ENCODE assay signal across 12 cellular contexts in genomic region chr10:110822065-110822707, GRCh38. TPM values are rescaled to one million over a fixed set of nuclear protein-coding genes. Genes with fewer than 3 reads are reported as not detected.
DNase-seq lines count a peak whose midpoint lies in the region; ATAC-seq and TF ChIP-seq lines count a peak whose summit lies in the region.
"Had no signal": no experiment of that assay in that cellular context is flagged by ENCODE, and none has a peak within 500 bp of the region (broad histone marks: within the 10 kb centered on the region; RNA-seq: fewer than 3 reads in every experiment).

No MANE protein-coding gene starts in this region.

- intact Hi-C loops in upper lobe of right lung (cut with DNase I) = no loop called here

- H3K27me3 ChIP-seq in esophagus (ENCODE audit: control insufficient read depth in 1 of 2, insufficient read depth in 2 of 2, low read length in 2 of 2) (no peaks in the 10 kb centered on the region), upper lobe of right lung (no peaks in the 10 kb centered on the region)

- H3K4me3 ChIP-seq in esophagus (ENCODE audit: low read depth in 1 of 2, low read length in 2 of 2) (no peak overlapping the region), upper lobe of right lung (no peak overlapping the region)

- peak overlapping the region; percentile 25 for H3K27ac Mint-ChIP-seq in neural crest cell (ENCODE audit: unreplicated experiment)
- H3K27ac Mint-ChIP-seq: activated T-cell treated with anti-CD3 and anti-CD28 coated beads, Interleukin-2, amount 50 U/mL, for 24 hours; stimulated activated effector memory CD8-positive, alpha-beta T cell treated with anti-CD3 and anti-CD28 coated beads, Interleukin-12 subunit alpha, Interleukin-12 subunit beta, amount 100 ng/mL, for 72 hours had no signal

- ATAC-seq in upper lobe of right lung (no peak), GM19035 (IDR thresholded peaks at IDR 0.05; ENCODE audit: unreplicated experiment) (no peak), HG02981 (IDR thresholded peaks at IDR 0.05; ENCODE audit: unreplicated experiment) (no peak)
- ATAC-seq: stimulated activated effector memory CD8-positive, alpha-beta T cell treated with anti-CD3 and anti-CD28 coated beads, Interleukin-12 subunit alpha, Interleukin-12 subunit beta, amount 100 ng/mL, for 72 hours had no signal

- H3K9me3 Mint-ChIP-seq in neural crest cell = no peaks in the 10 kb centered on the region
- H3K9me3 Mint-ChIP-seq: activated T-cell treated with anti-CD3 and anti-CD28 coated beads, Interleukin-2, amount 50 U/mL, for 24 hours; stimulated activated effector memory CD8-positive, alpha-beta T cell treated with anti-CD3 and anti-CD28 coated beads, Interleukin-12 subunit alpha, Interleukin-12 subunit beta, amount 100 ng/mL, for 72 hours had no signal

- peaks cover 8 to 23% of the 10 kb centered on the region in 2 donors for H3K4me1 ChIP-seq in esophagus (ENCODE audit: control insufficient read depth in 2 of 2, insufficient read depth in 2 of 2, low read length in 1 of 2)
- peaks cover 35% of the 10 kb centered on the region for H3K4me1 ChIP-seq in upper lobe of right lung

- no peak overlapping the region for H3K4me3 Mint-ChIP-seq in neural crest cell
- H3K4me3 Mint-ChIP-seq: activated T-cell treated with anti-CD3 and anti-CD28 coated beads, Interleukin-2, amount 50 U/mL, for 24 hours; stimulated activated effector memory CD8-positive, alpha-beta T cell treated with anti-CD3 and anti-CD28 coated beads, Interleukin-12 subunit alpha, Interleukin-12 subunit beta, amount 100 ng/mL, for 72 hours had no signal

- DNase-seq in NCI-H82 (lab: John Stamatoyannopoulos, UW) (peak; percentile 28), NCI-H82 treated with DMSO at 0.1 percent for 48 hours (lab: John Stamatoyannopoulos, UW; ENCODE audit: unreplicated experiment) (no peak), neural crest cell (ENCODE audit: low read depth, low spot score) (no peak), upper lobe of right lung (no peak), HEK293T (ENCODE audit: extremely low spot score) (no peak)
- DNase-seq: activated T-cell treated with anti-CD3 and anti-CD28 coated beads, Interleukin-2, amount 50 U/mL, for 24 hours; foreskin fibroblast had no signal

- no peaks in the 10 kb centered on the region for H3K27me3 Mint-ChIP-seq in neural crest cell (ENCODE audit: low read depth)
- H3K27me3 Mint-ChIP-seq: activated T-cell treated with anti-CD3 and anti-CD28 coated beads, Interleukin-2, amount 50 U/mL, for 24 hours had no signal

- no peaks in the 10 kb centered on the region for H3K9me3 ChIP-seq in esophagus (ENCODE audit: control insufficient read depth in 2 of 2, insufficient read depth in 1 of 2, low read depth in 1 of 2, low read length in 1 of 2)
- no peaks in the 10 kb centered on the region for H3K9me3 ChIP-seq in upper lobe of right lung

- CTCF ChIA-PET in HEK293T (lab: Yijun Ruan, JAX) = no interaction called here

- H3K27ac ChIP-seq in esophagus (ENCODE audit: low read depth in 2 of 2, low read length in 1 of 2) = peak overlapping the region; percentile 10 to 81
- peak overlapping the region; percentile 18 for H3K27ac ChIP-seq in upper lobe of right lung
- H3K27ac ChIP-seq: 22Rv1 had no signal

- H3K36me3 ChIP-seq in esophagus (ENCODE audit: control insufficient read depth in 2 of 2, insufficient read depth in 2 of 2, low read length in 1 of 2) = no peaks in the 10 kb centered on the region
- no peaks in the 10 kb centered on the region for H3K36me3 ChIP-seq in upper lobe of right lung

- peaks cover 30% of the 10 kb centered on the region for H3K4me1 Mint-ChIP-seq in neural crest cell

- H3K36me3 Mint-ChIP-seq in neural crest cell (ENCODE audit: low read depth) = no peaks in the 10 kb centered on the region
- H3K36me3 Mint-ChIP-seq: stimulated activated effector memory CD8-positive, alpha-beta T cell treated with anti-CD3 and anti-CD28 coated beads, Interleukin-12 subunit alpha, Interleukin-12 subunit beta, amount 100 ng/mL, for 72 hours had no signal

- TF ChIP-seq CTCF in neural crest cell (conservative IDR thresholded peaks at IDR 0.05) (no peak), upper lobe of right lung (IDR thresholded peaks at IDR 0.05) (no peak)

- WGBS in esophagus, 2 donors = 34 to 47% methylated on average over 4 of the region's 4 CpGs

- POLR2A ChIA-PET in HEK293T (lab: Yijun Ruan, JAX) = no interaction called here

TF ChIP-seq in HEK293T, 16 proteins besides CTCF, POLR2A, EP300 and RAD21:
- TF ChIP-seq SUZ12 (IDR thresholded peaks at IDR 0.05) (no peak), TARDBP (IDR thresholded peaks at IDR 0.05) (no peak), PKNOX1 (IDR thresholded peaks at IDR 0.05) (no peak), CTBP1 (IDR thresholded peaks at IDR 0.05; ENCODE audit: borderline replicate concordance) (no peak), SP1 (IDR thresholded peaks at IDR 0.05) (no peak), L3MBTL2 (conservative IDR thresholded peaks at IDR 0.05) (no peak), FOXK2 (IDR thresholded peaks at IDR 0.05) (no peak)

RNA-seq across cellular contexts. Expression of gene PDCD4, which starts 49.5 kb away (rescaled TPM):
- polyA plus RNA-seq in esophagus = 100 to 1,000 TPM; 116 to 203 TPM
- total RNA-seq in neural crest cell = 37.8 and 41.9 TPM in 2 replicates
- total RNA-seq in upper lobe of right lung = 48.6 TPM
